ENCODE assay signal across 7 cellular contexts in genomic region chr1:61053712-61054608, GRCh38. TPM values are rescaled to one million over a fixed set of nuclear protein-coding genes. Genes with fewer than 3 reads are reported as not detected.
A peak's percentile ranks its signal among the peaks of the same experiment; 100 is the strongest.
DNase-seq lines count a peak whose midpoint lies in the region; ATAC-seq and TF ChIP-seq lines count a peak whose summit lies in the region.

No MANE protein-coding gene starts in this region.

- H3K9ac ChIP-seq in skeletal muscle satellite cell (ENCODE audit: low read depth, low read length): no peak overlapping the region

- TF ChIP-seq POLR2A in adrenal gland (IDR thresholded peaks at IDR 0.05): peak in 1 of 2 donors; percentile 36

- DNase-seq in HuH-7 (ENCODE audit: low spot score): peak; percentile 63
- DNase-seq in adrenal gland: peak; percentile 48 to 73 (median 62)
- no peak for DNase-seq in KBM-7
- DNase-seq in DMS 273 (lab: John Stamatoyannopoulos, UW; ENCODE audit: unreplicated experiment): no peak

- no peaks in the 10 kb centered on the region for H3K9me3 ChIP-seq in adrenal gland (replicated peaks in 1 of 3)
- H3K9me3 ChIP-seq in skeletal muscle satellite cell (replicated peaks; ENCODE audit: low read length): no peaks in the 10 kb centered on the region

- no peaks in the 10 kb centered on the region for H3K36me3 ChIP-seq in adrenal gland (replicated peaks in 1 of 2)
- no peaks in the 10 kb centered on the region for H3K36me3 ChIP-seq in skeletal muscle satellite cell (ENCODE audit: insufficient read depth, low read length)

- peak overlapping the region in 4 of 5 donors; percentile 15 to 91 (median 50) for H3K27ac ChIP-seq in adrenal gland

- intact Hi-C loops in adrenal gland (cut with DNase I): loop anchor here (5.0 to 10.0 kb wide), 5 partner anchors 131 to 403 kb away; no protein-coding TSS in a partner anchor

- H3K4me1 ChIP-seq in adrenal gland (replicated peaks in 1 of 2) (peaks cover 11 to 45% of the 10 kb centered on the region in 2 donors), skeletal muscle satellite cell (ENCODE audit: control insufficient read depth, insufficient read depth, low read length) (peaks cover 13% of the 10 kb centered on the region)

- no peak for ATAC-seq in GM19467 (IDR thresholded peaks at IDR 0.05; ENCODE audit: unreplicated experiment)

- in situ Hi-C loops in KBM-7 (cut with MboI; ENCODE audit: low pct_unique_long_range_greater_than_20kb, low sequenced_read_pairs): no loop called here

- H3K4me2 ChIP-seq in skeletal muscle satellite cell (ENCODE audit: low read length): peak overlapping the region; percentile 88

- TF ChIP-seq CTCF in adrenal gland (IDR thresholded peaks at IDR 0.05): no peak

- H3K4me3 ChIP-seq in adrenal gland: peak overlapping the region in 3 of 4 donors; percentile 14 to 54 (median 29)
- H3K4me3 ChIP-seq in iPS-11a (ENCODE audit: low read depth, low read length): peak overlapping the region; percentile 27
- H3K4me3 ChIP-seq in skeletal muscle satellite cell (ENCODE audit: low read length): peak overlapping the region; percentile 69

- WGBS in adrenal gland, 4 donors: 11 to 22% (median 13%) methylated on average over 29 to 55 of the region's 55 CpGs

- H3K27me3 ChIP-seq in adrenal gland (no peaks in the 10 kb centered on the region), skeletal muscle satellite cell (ENCODE audit: control insufficient read depth, insufficient read depth, low read length) (peaks cover 36% of the 10 kb centered on the region)

RNA-seq across cellular contexts. Expression of gene NFIA, which starts 28.4 kb away (rescaled TPM):
- 100 to 1,000 TPM in 2 of 8 donors, 10 to 100 TPM in 6; 59.3 to 109 (median 90.2) TPM for total RNA-seq in adrenal gland
- 10 to 100 TPM; 15.6 to 26.0 (median 25.0) TPM for polyA plus RNA-seq in adrenal gland
- total RNA-seq in skeletal muscle satellite cell (2012; rRNA removed): 14.2 and 15.1 TPM in 2 replicates

Comparison
In these comparisons a context has a peak if more than half of its experiments do, and no peak if none do; other contexts are left out.
1. DNase-seq: peak in HuH-7 (single experiment) and adrenal gland (7 of 7); none in KBM-7 (single experiment) and DMS 273 (single experiment).
2. Peak in every context shown above with its lines, with median percentiles within 50 percentile points of each other: H3K4me3 ChIP-seq.